ENCODE assay signal across 10 cellular contexts in the genomic region with DNA sequence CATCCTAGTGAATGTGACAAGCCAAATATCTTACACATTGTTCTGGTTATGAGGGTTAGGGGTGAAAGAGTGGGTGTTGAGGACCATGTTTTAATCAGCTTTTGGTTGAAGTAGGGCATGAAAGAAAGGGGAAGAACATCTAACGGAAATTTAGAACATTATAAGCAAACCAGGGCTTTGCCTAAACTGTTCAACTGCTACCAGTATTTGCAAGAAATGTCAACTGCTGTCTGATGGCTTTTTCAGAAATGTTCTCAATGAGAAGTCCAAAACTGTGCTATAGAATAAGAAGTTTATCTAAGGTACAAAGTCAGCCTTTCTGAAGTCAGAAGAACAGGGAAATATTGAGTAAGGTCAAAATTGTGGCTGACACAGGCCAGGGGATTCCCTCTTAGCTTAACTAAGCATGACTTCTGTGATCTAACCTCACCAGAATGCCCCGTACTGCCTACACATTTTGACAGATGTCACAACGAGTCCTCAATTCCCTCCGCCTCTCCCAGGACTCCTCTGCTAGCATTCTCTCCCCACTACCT.
A peak's percentile ranks its signal among the peaks of the same experiment; 100 is the strongest.
DNase-seq lines count a peak whose midpoint lies in the region; ATAC-seq and TF ChIP-seq lines count a peak whose summit lies in the region.
"Had no signal": no experiment of that assay in that cellular context is flagged by ENCODE, and none has a peak within 500 bp of the region (broad histone marks: within the 10 kb centered on the region; RNA-seq: fewer than 3 reads in every experiment).

No MANE protein-coding gene starts in this region.

- H3K4me1 ChIP-seq in endodermal cell (ENCODE audit: control insufficient read depth, insufficient read depth, low read length), result no peaks in the 10 kb centered on the region
- H3K4me1 ChIP-seq in adrenal gland (replicated peaks in 1 of 2), result no peaks in the 10 kb centered on the region

- H3K27me3 Mint-ChIP-seq in activated naive CD4-positive, alpha-beta T cell treated with anti-CD3 and anti-CD28 coated beads, Interleukin-2, amount 10 ng/mL, durations not matched to agents 7 days and 5 days, result peaks cover 4% of the 10 kb centered on the region
- no peaks in the 10 kb centered on the region for H3K27me3 Mint-ChIP-seq in stimulated activated naive CD8-positive, alpha-beta T cell treated with anti-CD3 and anti-CD28 coated beads, Interleukin-15, Interleukin-2, amounts not matched to agents 100 ng/mL and 50 ng/mL, for 24 hours
- H3K27me3 Mint-ChIP-seq in endodermal cell (ENCODE audit: insufficient read depth), result no peaks in the 10 kb centered on the region

- CTCF ChIA-PET in activated naive CD4-positive, alpha-beta T cell treated with anti-CD3 and anti-CD28 coated beads, Interleukin-2, amount 10 ng/mL, durations not matched to agents 7 days and 5 days (lab: Charles Lee), result interaction anchor here (1.1 to 4.2 kb wide), 6 partner anchors 35 to 104 kb away, joined by 3 to 65 read pairs (median 6); a partner anchor contains a TSS

- no peak overlapping the region for H3K4me3 Mint-ChIP-seq in activated naive CD4-positive, alpha-beta T cell treated with anti-CD3 and anti-CD28 coated beads, Interleukin-2, amount 10 ng/mL, durations not matched to agents 7 days and 5 days
- H3K4me3 Mint-ChIP-seq in stimulated activated naive CD8-positive, alpha-beta T cell treated with anti-CD3 and anti-CD28 coated beads, Interleukin-15, Interleukin-2, amounts not matched to agents 100 ng/mL and 50 ng/mL, for 24 hours, result peak overlapping the region; percentile 17
- H3K4me3 Mint-ChIP-seq in endodermal cell, result no peak overlapping the region
- H3K4me3 Mint-ChIP-seq: nephron had no signal

- no peaks in the 10 kb centered on the region for H3K36me3 ChIP-seq in endodermal cell (ENCODE audit: control insufficient read depth, insufficient read depth, low read length)
- H3K36me3 ChIP-seq in adrenal gland (replicated peaks in 1 of 2), result no peaks in the 10 kb centered on the region

- peak; percentile 96 for ATAC-seq in HG02973 (IDR thresholded peaks at IDR 0.05; ENCODE audit: unreplicated experiment)

- H3K9me3 ChIP-seq in endodermal cell (ENCODE audit: control insufficient read depth, low read length) (no peaks in the 10 kb centered on the region), adrenal gland (replicated peaks in 1 of 3) (no peaks in the 10 kb centered on the region)

- no peaks in the 10 kb centered on the region for H3K36me3 Mint-ChIP-seq in activated naive CD4-positive, alpha-beta T cell treated with anti-CD3 and anti-CD28 coated beads, Interleukin-2, amount 10 ng/mL, durations not matched to agents 7 days and 5 days
- no peaks in the 10 kb centered on the region for H3K36me3 Mint-ChIP-seq in stimulated activated naive CD8-positive, alpha-beta T cell treated with anti-CD3 and anti-CD28 coated beads, Interleukin-15, Interleukin-2, amounts not matched to agents 100 ng/mL and 50 ng/mL, for 24 hours (ENCODE audit: low read depth)
- H3K36me3 Mint-ChIP-seq in endodermal cell (ENCODE audit: low read depth), result no peaks in the 10 kb centered on the region

- no peak overlapping the region for H3K4me3 ChIP-seq in endodermal cell (ENCODE audit: low read length)
- no peak overlapping the region for H3K4me3 ChIP-seq in adrenal gland

- TF ChIP-seq POLR2A in adrenal gland (IDR thresholded peaks at IDR 0.05), result no peak

- intact Hi-C loops in adrenal gland (cut with DNase I), result no loop called here

- TF ChIP-seq CTCF in endodermal cell (conservative IDR thresholded peaks at IDR 0.05) (no peak), adrenal gland (IDR thresholded peaks at IDR 0.05) (no peak)

- H3K27ac ChIP-seq in endodermal cell (ENCODE audit: low read depth, low read length), result no peak overlapping the region
- no peak overlapping the region for H3K27ac ChIP-seq in adrenal gland

- no peaks in the 10 kb centered on the region for H3K9me3 Mint-ChIP-seq in activated naive CD4-positive, alpha-beta T cell treated with anti-CD3 and anti-CD28 coated beads, Interleukin-2, amount 10 ng/mL, durations not matched to agents 7 days and 5 days
- H3K9me3 Mint-ChIP-seq in stimulated activated naive CD8-positive, alpha-beta T cell treated with anti-CD3 and anti-CD28 coated beads, Interleukin-15, Interleukin-2, amounts not matched to agents 100 ng/mL and 50 ng/mL, for 24 hours, result no peaks in the 10 kb centered on the region
- no peaks in the 10 kb centered on the region for H3K9me3 Mint-ChIP-seq in endodermal cell
- H3K9me3 Mint-ChIP-seq: nephron had no signal

- peaks cover 19% of the 10 kb centered on the region for H3K4me1 Mint-ChIP-seq in activated naive CD4-positive, alpha-beta T cell treated with anti-CD3 and anti-CD28 coated beads, Interleukin-2, amount 10 ng/mL, durations not matched to agents 7 days and 5 days
- H3K4me1 Mint-ChIP-seq in stimulated activated naive CD8-positive, alpha-beta T cell treated with anti-CD3 and anti-CD28 coated beads, Interleukin-15, Interleukin-2, amounts not matched to agents 100 ng/mL and 50 ng/mL, for 24 hours (ENCODE audit: low read depth), result peaks cover 39% of the 10 kb centered on the region
- peaks cover 6% of the 10 kb centered on the region for H3K4me1 Mint-ChIP-seq in endodermal cell
- H3K4me1 Mint-ChIP-seq: nephron had no signal

- H3K27me3 ChIP-seq in endodermal cell (ENCODE audit: control insufficient read depth, insufficient read depth, low read length, poor library complexity, severe bottlenecking) (no peaks in the 10 kb centered on the region), adrenal gland (no peaks in the 10 kb centered on the region)

- no peak overlapping the region for H3K9ac ChIP-seq in endodermal cell (ENCODE audit: extremely low read depth, low read length, poor library complexity, severe bottlenecking)

- H3K27ac Mint-ChIP-seq in activated naive CD4-positive, alpha-beta T cell treated with anti-CD3 and anti-CD28 coated beads, Interleukin-2, amount 10 ng/mL, durations not matched to agents 7 days and 5 days, result no peak overlapping the region
- peak overlapping the region; percentile 87 for H3K27ac Mint-ChIP-seq in stimulated activated naive CD8-positive, alpha-beta T cell treated with anti-CD3 and anti-CD28 coated beads, Interleukin-15, Interleukin-2, amounts not matched to agents 100 ng/mL and 50 ng/mL, for 24 hours
- H3K27ac Mint-ChIP-seq in endodermal cell, result no peak overlapping the region
- H3K27ac Mint-ChIP-seq: nephron had no signal

- 68 to 88% methylated on average over 4 of the region's 4 CpGs for WGBS in endodermal cell (ENCODE audit: insufficient coverage in 1 of 2, insufficient read length in 1 of 2), 2 experiments
- 55 to 81% (median 67%) methylated on average over 4 of the region's 4 CpGs for WGBS in adrenal gland, 4 donors

- DNase-seq in activated naive CD4-positive, alpha-beta T cell treated with Interleukin-2 at 50 U/mL for 16 hours, result peak; percentile 46
- DNase-seq in activated naive CD4-positive, alpha-beta T cell treated with anti-CD3 and anti-CD28 coated beads, Interleukin-2, amount 10 ng/mL, durations not matched to agents 7 days and 5 days, result no peak
- peak; percentile 18 for DNase-seq in activated CD8-positive, alpha-beta memory T cell treated with anti-CD3 and anti-CD28 coated beads, Interleukin-2, amount 50 U/mL, for 4 hours
- no peak for DNase-seq in endodermal cell
- DNase-seq in adrenal gland, result no peak
- DNase-seq in NCI-H748 treated with DMSO at 0.1 percent for 48 hours (lab: John Stamatoyannopoulos, UW), result no peak
- DNase-seq: NCI-H226 had no signal

Comparison
In these comparisons a context has a peak if more than half of its experiments do, and no peak if none do; other contexts are left out.
1. DNase-seq: peak in activated naive CD4-positive, alpha-beta T cell treated with Interleukin-2 at 50 U/mL for 16 hours (single experiment) and activated CD8-positive, alpha-beta memory T cell treated with anti-CD3 and anti-CD28 coated beads, Interleukin-2, amount 50 U/mL, for 4 hours (single experiment); none in activated naive CD4-positive, alpha-beta T cell treated with anti-CD3 and anti-CD28 coated beads, Interleukin-2, amount 10 ng/mL, durations not matched to agents 7 days and 5 days (single experiment), endodermal cell (single experiment), adrenal gland (0 of 7) and NCI-H748 treated with DMSO at 0.1 percent for 48 hours (single experiment).